ENCODE assay signal across 26 cellular contexts in genomic region chr21:36472377-36472776, GRCh38. TPM values are rescaled to one million over a fixed set of nuclear protein-coding genes. Genes with fewer than 3 reads are reported as not detected.
DNase-seq lines count a peak whose midpoint lies in the region; ATAC-seq, FAIRE-seq and TF ChIP-seq lines count a peak whose summit lies in the region.
"Had no signal": no experiment of that assay in that cellular context is flagged by ENCODE, and none has a peak within 500 bp of the region (broad histone marks: within the 10 kb centered on the region; RNA-seq: fewer than 3 reads in every experiment).

No MANE protein-coding gene starts in this region.

- H3K79me2 ChIP-seq in OCI-LY3 (ENCODE audit: low read length), result no peaks in the 10 kb centered on the region
- no peaks in the 10 kb centered on the region for H3K79me2 ChIP-seq in K562 (ENCODE audit: control insufficient read depth, insufficient read depth, low read length)

- CTCF ChIA-PET in A549 (lab: Yijun Ruan, JAX) (no interaction called here), WTC11 (lab: Charles Lee) (no interaction called here), K562 (lab: Yijun Ruan, JAX; ENCODE audit: low intra/inter-chr PET ratio) (no interaction called here)

- no TSS peak for BruUV-seq in K562 (replicated peaks; lab: Mats Ljungman, UMichigan)

- H2AFZ ChIP-seq in OCI-LY3 (ENCODE audit: low read depth, low read length) (no peak overlapping the region), K562 (ENCODE audit: low read depth, low read length) (no peak overlapping the region)
- H2AFZ ChIP-seq: GM23248 had no signal

- peaks cover 4% of the 10 kb centered on the region; the same call in 1 of the 2 replicates for H3K27me3 Mint-ChIP-seq in WTC11 (ENCODE audit: low read depth)

- peaks cover 19% of the 10 kb centered on the region for H3K4me1 Mint-ChIP-seq in WTC11
- H3K4me1 Mint-ChIP-seq: CD14-positive monocyte; CD8-positive, alpha-beta memory T cell had no signal

- no peaks in the 10 kb centered on the region for H4K20me1 ChIP-seq in OCI-LY3 (ENCODE audit: insufficient read depth, low read length)
- H4K20me1 ChIP-seq in K562 (replicated peaks; ENCODE audit: control insufficient read depth, insufficient read depth, low read length), result peaks cover 4% of the 10 kb centered on the region
- H4K20me1 ChIP-seq: BLaER1 treated with 17β-estradiol and CSF1 and Interleukin-3, amounts not matched to agents 10 nM and 100 nM had no signal

- no peak overlapping the region for H3K4me3 Mint-ChIP-seq in WTC11
- H3K4me3 Mint-ChIP-seq: CD14-positive monocyte; CD4-positive, alpha-beta T cell; CD8-positive, alpha-beta memory T cell; H9 had no signal

- H3K9me3 ChIP-seq in A549 (peaks cover 9% of the 10 kb centered on the region; the same call in 2 of the 3 replicates), OCI-LY3 (ENCODE audit: insufficient read depth, low read length) (no peaks in the 10 kb centered on the region), K562 (replicated peaks; ENCODE audit: control insufficient read depth, insufficient read depth, low read depth, low read length) (no peaks in the 10 kb centered on the region)
- H3K9me3 ChIP-seq: BE2C had no signal

- no peak for FAIRE-seq in A549 (lab: Jason Lieb, UNC)
- FAIRE-seq in K562 (lab: Jason Lieb, UNC), result no peak
- FAIRE-seq: A204.1, D721Med, GM19239 had no signal

- ATAC-seq in A549, result no peak
- no peak for ATAC-seq in WTC11
- no peak for ATAC-seq in K562

- H3K27ac Mint-ChIP-seq in WTC11, result no peak overlapping the region
- H3K27ac Mint-ChIP-seq: CD14-positive monocyte; CD4-positive, alpha-beta T cell; CD8-positive, alpha-beta memory T cell; H9 had no signal

- no peaks in the 10 kb centered on the region for H3K27me3 ChIP-seq in OCI-LY3 (ENCODE audit: low read depth, low read length)
- H3K27me3 ChIP-seq in K562 (ENCODE audit: control insufficient read depth in 2 of 2, insufficient read depth in 2 of 2, low read length in 2 of 2), result peaks cover 41 to 66% of the 10 kb centered on the region in 2 experiments
- H3K27me3 ChIP-seq: BLaER1 treated with 17β-estradiol and CSF1 and Interleukin-3, amounts not matched to agents 10 nM and 100 nM had no signal

- no peaks in the 10 kb centered on the region for H3K36me3 Mint-ChIP-seq in WTC11
- H3K36me3 Mint-ChIP-seq: CD14-positive monocyte; CD8-positive, alpha-beta memory T cell had no signal

- no peak for TF ChIP-seq RAD21 in A549 (conservative IDR thresholded peaks at IDR 0.05 in 1 of 2, IDR thresholded peaks at IDR 0.05 in 1 of 2)
- TF ChIP-seq RAD21 in K562 (CRISPR knock-in tag; conservative IDR thresholded peaks at IDR 0.05 in 1 of 2, IDR thresholded peaks at IDR 0.05 in 1 of 2), result no peak

- intact Hi-C loops in K562 (cut with micrococcal nuclease), result loop anchor here (5.0 kb wide), 1 partner anchor 50 kb away; no protein-coding TSS in a partner anchor

- H3K9me3 Mint-ChIP-seq in WTC11, result peaks cover 11% of the 10 kb centered on the region
- H3K9me3 Mint-ChIP-seq: CD4-positive, alpha-beta T cell had no signal

- H3K4me3 ChIP-seq in A549 (no peak overlapping the region), OCI-LY3 (ENCODE audit: low read length) (no peak overlapping the region), K562 (no peak overlapping the region)
- H3K4me3 ChIP-seq: BLaER1 treated with 17β-estradiol and CSF1 and Interleukin-3, amounts not matched to agents 10 nM and 100 nM; GM23248 had no signal

- peaks cover 31% of the 10 kb centered on the region for H3K4me1 ChIP-seq in A549
- H3K4me1 ChIP-seq in OCI-LY3 (ENCODE audit: low read length), result peaks cover 24% of the 10 kb centered on the region
- H3K4me1 ChIP-seq in K562 (replicated peaks in 1 of 2; ENCODE audit: control insufficient read depth in 2 of 2, insufficient read depth in 2 of 2, low read length in 2 of 2), result no peaks in the 10 kb centered on the region
- H3K4me1 ChIP-seq: BE2C; BLaER1 treated with 17β-estradiol and CSF1 and Interleukin-3, amounts not matched to agents 10 nM and 100 nM had no signal

- no peak for DNase-seq in A549 (ENCODE audit: low read depth in 1 of 2, low spot score in 1 of 2)
- no peak for DNase-seq in WTC11 (ENCODE audit: low spot score)
- no peak for DNase-seq in K562 (ENCODE audit: extremely low read depth in 1 of 4, low spot score in 3 of 4)
- DNase-seq in islet precursor cell, result no peak
- no peak for DNase-seq in GOT3 (lab: John Stamatoyannopoulos, UW)
- DNase-seq in NCI-H774 (lab: John Stamatoyannopoulos, UW), result no peak
- DNase-seq in mucosa of gallbladder (ENCODE audit: low spot score), result no peak
- DNase-seq: ACHN; AML-193; BE2C; CD4-positive, alpha-beta T cell; DMS 273 treated with DMSO at 0.1 percent for 48 hours; DMS79; EL; GDM1; GM23248; H9 had no signal

- TF ChIP-seq EP300 in A549 (IDR thresholded peaks at IDR 0.05) (no peak), K562 (IDR thresholded peaks at IDR 0.05; ENCODE audit: low read length) (no peak)

- peak overlapping the region; percentile 70 to 88 for H3K27ac ChIP-seq in A549
- H3K27ac ChIP-seq in OCI-LY3 (ENCODE audit: low read length), result peak overlapping the region; percentile 86; the same call in 1 of the 2 replicates
- H3K27ac ChIP-seq in K562 (ENCODE audit: extremely low read depth, low read depth, low read length), result no peak overlapping the region
- H3K27ac ChIP-seq: 22Rv1; BLaER1 treated with 17β-estradiol and CSF1 and Interleukin-3, amounts not matched to agents 10 nM and 100 nM; GM23248 had no signal

- H3K36me3 ChIP-seq in OCI-LY3 (replicated peaks; ENCODE audit: low read depth, low read length), result no peaks in the 10 kb centered on the region
- H3K36me3 ChIP-seq in K562 (ENCODE audit: control insufficient read depth, insufficient read depth, low read length), result no peaks in the 10 kb centered on the region
- H3K36me3 ChIP-seq: BE2C; BLaER1 treated with 17β-estradiol and CSF1 and Interleukin-3, amounts not matched to agents 10 nM and 100 nM had no signal

- in situ Hi-C loops in K562 (cut with MboI), result no loop called here

- TF ChIP-seq CTCF in A549 (IDR thresholded peaks at IDR 0.05), result no peak
- no peak for TF ChIP-seq CTCF in OCI-LY3 (IDR thresholded peaks at IDR 0.05; ENCODE audit: low read depth, low read length)
- TF ChIP-seq CTCF in WTC11 (IDR thresholded peaks at IDR 0.05), result no peak
- no peak for TF ChIP-seq CTCF in K562 (IDR thresholded peaks at IDR 0.05 in 2 of 3, conservative IDR thresholded peaks at IDR 0.05 in 1 of 3; ENCODE audit: insufficient read depth in 2 of 3, low read depth in 1 of 3, low read length in 3 of 3)

- no peak overlapping the region for H3K9ac ChIP-seq in OCI-LY3 (ENCODE audit: low read length)
- H3K9ac ChIP-seq in K562 (ENCODE audit: insufficient read depth in 1 of 2, low read depth in 2 of 2, low read length in 2 of 2), result no peak overlapping the region
- H3K9ac ChIP-seq: BLaER1 treated with 17β-estradiol and CSF1 and Interleukin-3, amounts not matched to agents 10 nM and 100 nM; GM23248 had no signal

- WGBS in A549 (ENCODE audit: missing lambda C conversion rate), result 96% methylated on average over 2 of the region's 2 CpGs
- WGBS in K562 (ENCODE audit: insufficient coverage, low coverage, missing lambda C conversion rate), result 0% methylated on average over 2 of the region's 2 CpGs

- TF ChIP-seq POLR2A in A549 (IDR thresholded peaks at IDR 0.05; ENCODE audit: low read length) (no peak), K562 (conservative IDR thresholded peaks at IDR 0.05) (no peak)

- H3K9me1 ChIP-seq in K562 (ENCODE audit: control insufficient read depth, insufficient read depth, low read length), result no peaks in the 10 kb centered on the region

- POLR2A ChIA-PET in A549 (lab: Yijun Ruan, JAX), result no interaction called here
- POLR2A ChIA-PET in WTC11 (lab: Charles Lee), result no interaction called here
- POLR2A ChIA-PET in K562 (lab: Yijun Ruan, JAX), result no interaction called here

- H3K4me2 ChIP-seq in A549 (peak overlapping the region; percentile 39; the same call in 2 of the 3 replicates), OCI-LY3 (ENCODE audit: low read length) (no peak overlapping the region), K562 (ENCODE audit: insufficient read depth, low read length) (no peak overlapping the region)
- H3K4me2 ChIP-seq: BLaER1 treated with 17β-estradiol and CSF1 and Interleukin-3, amounts not matched to agents 10 nM and 100 nM had no signal

TF ChIP-seq in A549, 52 proteins besides CTCF, POLR2A, EP300 and RAD21 (continues in another document):
- no peak for TF ChIP-seq FOSL2 (IDR thresholded peaks at IDR 0.05)
- no peak for TF ChIP-seq FOSL2 (CRISPR knock-in tag; IDR thresholded peaks at IDR 0.05)
- no peak for TF ChIP-seq POLR2AphosphoS2 (conservative IDR thresholded peaks at IDR 0.05; ENCODE audit: low read length)

TF ChIP-seq in WTC11, 78 proteins besides CTCF, POLR2A, EP300 and RAD21 (continues in another document):
- TF ChIP-seq TEAD4 (CRISPR knock-in tag; IDR thresholded peaks at IDR 0.05), result no peak

TF ChIP-seq in K562, 482 proteins besides CTCF, POLR2A, EP300 and RAD21 (continues in another document):
- TF ChIP-seq MTA3 (IDR thresholded peaks at IDR 0.05; ENCODE audit: borderline replicate concordance) (no peak), SNAPC5 (CRISPR knock-in tag; IDR thresholded peaks at IDR 0.05) (no peak), ZNF507 (tag; conservative IDR thresholded peaks at IDR 0.05) (no peak)

RNA-seq across cellular contexts. Expression of gene CLDN14, which starts 7.5 kb away (rescaled TPM):
- polyA plus RNA-seq in A549 (2011; rRNA removed) (not detected in 2 replicates), A549 (2017; fragmentation: RNase III; extraction: RNeasy Plus Mini Kit Qiagen cat#74134 plus additional on column Dnase treatment) (0.05 TPM in 1 of 3 replicates, not detected in the others), K562 (2011; rRNA removed) (not detected in 2 replicates), K562 (2014; fragmentation: Illumina TruSeq; extraction: Trizol) (not detected in 2 replicates), K562 (2014; fragmentation: Nextera tagmentation; extraction: Ambion mirVana) (not detected), K562 (2014; rRNA removed) (not detected in 2 replicates)
- 0.04 and 0.13 TPM in 2 replicates for polyA plus RNA-seq in A549 (2012; cell fraction: cytosol; rRNA removed)
- 0.17 and 0.29 TPM in 2 replicates for polyA plus RNA-seq in A549 (2012; cell fraction: nucleus; rRNA removed)
- 0.19 TPM in 1 of 2 replicates, not detected in the other for polyA minus RNA-seq in A549 (2011; rRNA and poly(A)+ RNA removed)
- total RNA-seq in WTC11 (2021) (not detected in 3 replicates), K562 (2014; rRNA removed) (not detected in 2 replicates), K562 (2014; rRNA removed; fragmentation: Illumina TruSeq; extraction: Trizol) (not detected in 2 replicates), K562 (2015; rRNA removed; fragmentation: Illumina TruSeq; extraction: Trizol) (not detected in 2 replicates), K562 (2021) (not detected in 2 replicates), mucosa of gallbladder (1.1 TPM)
- total RNA-seq in K562 (2011; cell fraction: chromatin; rRNA removed; ENCODE audit: low replicate concordance), result not detected in 2 replicates
- not detected in 2 replicates for total RNA-seq in K562 (2011; cell fraction: nucleolus; rRNA removed)
- total RNA-seq in K562 (2011; cell fraction: nucleoplasm; rRNA removed), result not detected in 2 replicates
- not detected in 2 replicates for polyA plus RNA-seq in K562 (2011; cell fraction: cytosol; rRNA removed)
- polyA plus RNA-seq in K562 (2011; cell fraction: nucleus; rRNA removed), result not detected in 2 replicates
- not detected in 2 replicates for polyA plus RNA-seq in K562 (2012)
- polyA minus RNA-seq in K562 (2011; rRNA and poly(A)+ RNA removed), result not detected in 2 replicates
- not detected in 2 replicates for polyA minus RNA-seq in K562 (2011; cell fraction: cytosol; rRNA and poly(A)+ RNA removed)
- polyA minus RNA-seq in K562 (2011; cell fraction: nucleus; rRNA and poly(A)+ RNA removed), result not detected in 2 replicates
- total RNA-seq: CD4-positive, alpha-beta T cell; CD8-positive, alpha-beta memory T cell; GM23248; H4; H9 had no signal
- polyA plus RNA-seq: CD14-positive monocyte; CD8-positive, alpha-beta memory T cell; GM23248 had no signal
